Comparison of ENCODE assay signal across 13 cellular contexts in genomic region chr7:957418-958220, GRCh38. TPM values are rescaled to one million over a fixed set of nuclear protein-coding genes. Genes with fewer than 3 reads are reported as not detected.
DNase-seq lines count a peak whose midpoint lies in the region; ATAC-seq, FAIRE-seq and TF ChIP-seq lines count a peak whose summit lies in the region.
"Had no signal": no experiment of that assay in that cellular context is flagged by ENCODE, and none has a peak within 500 bp of the region (broad histone marks: within the 10 kb centered on the region; RNA-seq: fewer than 3 reads in every experiment).

No MANE protein-coding gene starts in this region.

- H3K4me3 ChIP-seq in HepG2 (replicated peaks in 1 of 3; ENCODE audit: insufficient read depth in 1 of 3, low read depth in 2 of 3, low read length in 3 of 3) (peak overlapping the region; percentile 28 to 68 (median 48); a peak in 5 of 6 replicates), upper lobe of right lung (no peak overlapping the region)
- H3K4me3 ChIP-seq: tibial nerve had no signal

- H3K9me3 ChIP-seq in HepG2 (ENCODE audit: low read length) (no peaks in the 10 kb centered on the region), upper lobe of right lung (no peaks in the 10 kb centered on the region)
- H3K9me3 ChIP-seq: Caco-2, tibial nerve had no signal

- in situ Hi-C loops in HepG2 (cut with HindIII; ENCODE audit: extremely low pct_ligation_motif_present, low pct_unique_long_range_greater_than_20kb): no loop called here
- in situ Hi-C loops in G401 (cut with HindIII; ENCODE audit: low sequenced_read_pairs): no loop called here

- no peak overlapping the region for H3K27ac Mint-ChIP-seq in WTC11
- H3K27ac Mint-ChIP-seq: activated naive CD4-positive, alpha-beta T cell treated with anti-CD3 and anti-CD28 coated beads, Interleukin-2, amount 50 U/mL, for 72 hours had no signal

- H3K79me2 ChIP-seq in HepG2 (ENCODE audit: insufficient read depth, low read length): no peaks in the 10 kb centered on the region

- peak in 1 of 2 experiments; percentile 91; a peak in 2 of 4 replicates for TF ChIP-seq POLR2A in HepG2 (IDR thresholded peaks at IDR 0.05; ENCODE audit: insufficient read depth in 1 of 2, low read depth in 2 of 2, low read length in 2 of 2)

- no peak overlapping the region for H2AFZ ChIP-seq in HepG2 (ENCODE audit: low read length)

- H3K36me3 ChIP-seq in HepG2 (replicated peaks in 1 of 2; ENCODE audit: control insufficient read depth in 1 of 2, insufficient read depth in 2 of 2, low read length in 2 of 2) (no peaks in the 10 kb centered on the region), upper lobe of right lung (no peaks in the 10 kb centered on the region)
- H3K36me3 ChIP-seq: tibial nerve had no signal

- TF ChIP-seq CTCF in WTC11 (IDR thresholded peaks at IDR 0.05) (no peak), HepG2 (CRISPR knock-in tag; IDR thresholded peaks at IDR 0.05) (peak; percentile 72), upper lobe of right lung (IDR thresholded peaks at IDR 0.05) (no peak)

- peaks cover 12% of the 10 kb centered on the region for H3K27me3 Mint-ChIP-seq in WTC11 (ENCODE audit: low read depth)

- H3K4me3 Mint-ChIP-seq in WTC11: no peak overlapping the region

- H3K27ac ChIP-seq in HepG2 (ENCODE audit: extremely low read length, insufficient read depth, low read length): peak overlapping the region; percentile 84
- H3K27ac ChIP-seq in upper lobe of right lung: no peak overlapping the region
- H3K27ac ChIP-seq: tibial nerve had no signal

- no TSS peak for BruUV-seq in HepG2 (replicated peaks; lab: Mats Ljungman, UMichigan)

- CTCF ChIA-PET in WTC11 (lab: Charles Lee): interaction anchor here (0.6 to 2.4 kb wide), 23 partner anchors 10 to 226 kb away, joined by 3 to 13 read pairs (median 4); partner anchors contain the start of genes COX19, GET4, GPR146 and SUN1
- CTCF ChIA-PET in HepG2 (lab: Yijun Ruan, JAX; ENCODE audit: low intra/inter-chr PET ratio, low total read pairs): interaction anchor here (1.1 kb wide), 1 partner anchor 36 kb away, joined by 4 read pairs; no protein-coding TSS in a partner anchor

- TF ChIP-seq RAD21 in HepG2 (CRISPR knock-in tag; IDR thresholded peaks at IDR 0.05): peak; percentile 57; the same call in 1 of the 2 replicates

- WGBS in HepG2 (ENCODE audit: low lambda C conversion rate): 0% methylated on average over 4 of the region's 32 CpGs

- H3K27me3 ChIP-seq in HepG2 (ENCODE audit: control insufficient read depth in 1 of 2, insufficient read depth in 2 of 2, low read length in 2 of 2): no peaks in the 10 kb centered on the region
- peaks cover 21% of the 10 kb centered on the region for H3K27me3 ChIP-seq in upper lobe of right lung

- peak in 1 of 2 experiments; percentile 17; a peak in 1 of 4 replicates for TF ChIP-seq EP300 in HepG2 (IDR thresholded peaks at IDR 0.05; ENCODE audit: low read depth in 2 of 2, low read length in 2 of 2)
- peak; percentile 46 for TF ChIP-seq EP300 in HepG2 (CRISPR knock-in tag; IDR thresholded peaks at IDR 0.05; ENCODE audit: borderline replicate concordance)

- peak; percentile 89 for FAIRE-seq in HepG2 (lab: Jason Lieb, UNC)

- H3K4me1 ChIP-seq in HepG2 (ENCODE audit: insufficient read depth, low read length): peaks cover 73% of the 10 kb centered on the region
- H3K4me1 ChIP-seq in upper lobe of right lung: peaks cover 9% of the 10 kb centered on the region

- H3K36me3 Mint-ChIP-seq in WTC11: no peaks in the 10 kb centered on the region
- H3K36me3 Mint-ChIP-seq: activated naive CD4-positive, alpha-beta T cell treated with anti-CD3 and anti-CD28 coated beads, Interleukin-2, amount 50 U/mL, for 72 hours had no signal

- peak overlapping the region; percentile 89 for H3K4me2 ChIP-seq in HepG2 (ENCODE audit: low read depth, low read length)

- POLR2A ChIA-PET in WTC11 (lab: Charles Lee): no interaction called here
- POLR2A ChIA-PET in HepG2 (lab: Yijun Ruan, JAX): interaction anchor here (0.7 to 5.2 kb wide), 17 partner anchors 9 to 666 kb away, joined by 3 to 95 read pairs (median 8); partner anchors contain the start of genes COX19 and CYP2W1

- no peaks in the 10 kb centered on the region for H4K20me1 ChIP-seq in HepG2 (ENCODE audit: insufficient read depth, low read length)

- intact Hi-C loops in HepG2 (cut with micrococcal nuclease; ENCODE audit: unreplicated experiment) (loop anchor here (10.0 kb wide), 2 partner anchors 53 to 143 kb away; no protein-coding TSS in a partner anchor), upper lobe of right lung (cut with DNase I) (no loop called here)

- ATAC-seq in WTC11: peak; percentile 32
- ATAC-seq in HepG2: peak; percentile 82
- ATAC-seq in upper lobe of right lung: peak; percentile 46
- ATAC-seq: activated naive CD4-positive, alpha-beta T cell treated with anti-CD3 and anti-CD28 coated beads, Interleukin-2, amount 50 U/mL, for 72 hours had no signal

- H3K9me3 Mint-ChIP-seq in WTC11: no peaks in the 10 kb centered on the region
- H3K9me3 Mint-ChIP-seq: activated naive CD4-positive, alpha-beta T cell treated with anti-CD3 and anti-CD28 coated beads, Interleukin-2, amount 50 U/mL, for 72 hours had no signal

- H3K9ac ChIP-seq in HepG2 (ENCODE audit: insufficient read depth, low read depth, low read length): peak overlapping the region; percentile 67

- peak; percentile 57 for DNase-seq in activated effector memory CD4-positive, alpha-beta T cell treated with anti-CD3 and anti-CD28 coated beads, Interleukin-2, amount 50 U/mL, for 16 hours
- DNase-seq in activated effector memory CD4-positive, alpha-beta T cell treated with Interleukin-2 at 50 U/mL for 16 hours: no peak
- DNase-seq in WTC11 (ENCODE audit: low spot score) (peak; percentile 42), HepG2 (ENCODE audit: low spot score) (peak; percentile 81), upper lobe of right lung (peak; percentile 74), G401 (ENCODE audit: low spot score) (no peak), kidney glomerular epithelial cell (lab: John Stamatoyannopoulos, UW) (no peak), foreskin melanocyte (no peak)
- DNase-seq: Caco-2, NCI-H1092 had no signal

- H3K4me1 Mint-ChIP-seq in WTC11: no peaks in the 10 kb centered on the region

RNA-seq across cellular contexts. Expression of gene ADAP1, which starts 3.1 kb away (rescaled TPM):
- total RNA-seq in WTC11 (2021) (4.3 to 7.2 TPM (median 4.5 TPM) in 3 replicates), HepG2 (2016; rRNA removed; fragmentation: Illumina TruSeq; extraction: Trizol) (18.3 and 24.6 TPM in 2 replicates), upper lobe of right lung (30.7 TPM)
- total RNA-seq in HepG2 (2016; cell fraction: cytosol; rRNA removed; fragmentation: Illumina TruSeq; extraction: Trizol; ENCODE audit: low read depth): 23.5 and 25.0 TPM in 2 replicates
- 16.6 and 27.2 TPM in 2 replicates for total RNA-seq in HepG2 (2016; cell fraction: insoluble cytoplasmic fraction; rRNA removed; fragmentation: Illumina TruSeq; extraction: Trizol)
- total RNA-seq in HepG2 (2016; cell fraction: membrane; rRNA removed; fragmentation: Illumina TruSeq; extraction: Trizol): 46.3 and 47.4 TPM in 2 replicates
- total RNA-seq in HepG2 (2016; cell fraction: nucleus; rRNA removed; fragmentation: Illumina TruSeq; extraction: Trizol): 13.2 TPM in 2 replicates
- 10.5 and 15.0 TPM in 2 replicates for polyA plus RNA-seq in HepG2 (2011; rRNA removed)
- 11.8 and 14.5 TPM in 2 replicates for polyA plus RNA-seq in HepG2 (2011; cell fraction: cytosol; rRNA removed)
- polyA plus RNA-seq in HepG2 (2011; cell fraction: nucleus; rRNA removed): 19.8 and 24.0 TPM in 2 replicates
- 15.3 and 21.4 TPM in 2 replicates for polyA plus RNA-seq in HepG2 (2012)
- polyA plus RNA-seq in HepG2 (2016; cell fraction: cytosol; fragmentation: Illumina TruSeq; extraction: Trizol; ENCODE audit: low read depth): 24.2 and 28.1 TPM in 2 replicates
- 17.0 and 28.9 TPM in 2 replicates for polyA plus RNA-seq in HepG2 (2016; cell fraction: insoluble cytoplasmic fraction; fragmentation: Illumina TruSeq; extraction: Trizol; ENCODE audit: low read depth)
- 45.2 and 45.4 TPM in 2 replicates for polyA plus RNA-seq in HepG2 (2016; cell fraction: membrane; fragmentation: Illumina TruSeq; extraction: Trizol; ENCODE audit: low read depth)
- polyA plus RNA-seq in HepG2 (2016; cell fraction: nucleus; fragmentation: Illumina TruSeq; extraction: Trizol; ENCODE audit: insufficient read depth, low read depth): 26.8 and 30.8 TPM in 2 replicates
- 3.5 and 14.9 TPM in 2 replicates for polyA minus RNA-seq in HepG2 (2011; rRNA and poly(A)+ RNA removed; ENCODE audit: low replicate concordance)
- polyA minus RNA-seq in HepG2 (2011; cell fraction: cytosol; rRNA and poly(A)+ RNA removed): 7.5 and 11.2 TPM in 2 replicates
- 5.2 and 7.6 TPM in 2 replicates for polyA minus RNA-seq in HepG2 (2011; cell fraction: nucleus; rRNA and poly(A)+ RNA removed)
- total RNA-seq in G401 (2014; rRNA removed; shearing (Covaris generic)): 11.7 and 21.3 TPM in 2 replicates

RNA-seq across cellular contexts. Expression of gene COX19, which starts 17.7 kb away (rescaled TPM):
- total RNA-seq in WTC11 (2021) (10.2 to 13.2 TPM (median 10.4 TPM) in 3 replicates), HepG2 (2016; rRNA removed; fragmentation: Illumina TruSeq; extraction: Trizol) (6.5 and 11.5 TPM in 2 replicates), upper lobe of right lung (9.4 TPM)
- total RNA-seq in HepG2 (2016; cell fraction: cytosol; rRNA removed; fragmentation: Illumina TruSeq; extraction: Trizol; ENCODE audit: low read depth): 2.6 and 3.0 TPM in 2 replicates
- 7.4 and 15.2 TPM in 2 replicates for total RNA-seq in HepG2 (2016; cell fraction: insoluble cytoplasmic fraction; rRNA removed; fragmentation: Illumina TruSeq; extraction: Trizol)
- 7.6 and 8.2 TPM in 2 replicates for total RNA-seq in HepG2 (2016; cell fraction: membrane; rRNA removed; fragmentation: Illumina TruSeq; extraction: Trizol)
- 21.5 and 23.4 TPM in 2 replicates for total RNA-seq in HepG2 (2016; cell fraction: nucleus; rRNA removed; fragmentation: Illumina TruSeq; extraction: Trizol)
- polyA plus RNA-seq in HepG2 (2011; rRNA removed): 21.0 and 21.7 TPM in 2 replicates
- 12.5 and 14.3 TPM in 2 replicates for polyA plus RNA-seq in HepG2 (2011; cell fraction: cytosol; rRNA removed)
- 59.5 and 79.7 TPM in 2 replicates for polyA plus RNA-seq in HepG2 (2011; cell fraction: nucleus; rRNA removed)
- 14.5 and 16.2 TPM in 2 replicates for polyA plus RNA-seq in HepG2 (2012)
- 2.2 and 2.3 TPM in 2 replicates for polyA plus RNA-seq in HepG2 (2016; cell fraction: cytosol; fragmentation: Illumina TruSeq; extraction: Trizol; ENCODE audit: low read depth)
- 11.0 and 11.3 TPM in 2 replicates for polyA plus RNA-seq in HepG2 (2016; cell fraction: insoluble cytoplasmic fraction; fragmentation: Illumina TruSeq; extraction: Trizol; ENCODE audit: low read depth)
- 3.6 and 3.8 TPM in 2 replicates for polyA plus RNA-seq in HepG2 (2016; cell fraction: membrane; fragmentation: Illumina TruSeq; extraction: Trizol; ENCODE audit: low read depth)
- 32.8 and 35.0 TPM in 2 replicates for polyA plus RNA-seq in HepG2 (2016; cell fraction: nucleus; fragmentation: Illumina TruSeq; extraction: Trizol; ENCODE audit: insufficient read depth, low read depth)
- polyA minus RNA-seq in HepG2 (2011; rRNA and poly(A)+ RNA removed; ENCODE audit: low replicate concordance): 12.8 and 23.5 TPM in 2 replicates
- polyA minus RNA-seq in HepG2 (2011; cell fraction: cytosol; rRNA and poly(A)+ RNA removed): 3.6 and 5.4 TPM in 2 replicates
- polyA minus RNA-seq in HepG2 (2011; cell fraction: nucleus; rRNA and poly(A)+ RNA removed): 50.6 and 61.9 TPM in 2 replicates
- total RNA-seq in G401 (2014; rRNA removed; shearing (Covaris generic)): 5.5 and 10.6 TPM in 2 replicates

RNA-seq across cellular contexts. Expression of gene CYP2W1, which starts 25.4 kb away (rescaled TPM):
- 0.48 TPM in 1 of 3 replicates, not detected in the others for total RNA-seq in WTC11 (2021)
- 11.7 and 31.7 TPM in 2 replicates for total RNA-seq in HepG2 (2016; rRNA removed; fragmentation: Illumina TruSeq; extraction: Trizol)
- 6.8 and 8.3 TPM in 2 replicates for total RNA-seq in HepG2 (2016; cell fraction: cytosol; rRNA removed; fragmentation: Illumina TruSeq; extraction: Trizol; ENCODE audit: low read depth)
- 10.2 and 31.7 TPM in 2 replicates for total RNA-seq in HepG2 (2016; cell fraction: insoluble cytoplasmic fraction; rRNA removed; fragmentation: Illumina TruSeq; extraction: Trizol)
- 10.9 and 11.0 TPM in 2 replicates for total RNA-seq in HepG2 (2016; cell fraction: membrane; rRNA removed; fragmentation: Illumina TruSeq; extraction: Trizol)
- 35.8 and 47.0 TPM in 2 replicates for total RNA-seq in HepG2 (2016; cell fraction: nucleus; rRNA removed; fragmentation: Illumina TruSeq; extraction: Trizol)
- polyA plus RNA-seq in HepG2 (2011; rRNA removed): 19.5 and 32.7 TPM in 2 replicates
- polyA plus RNA-seq in HepG2 (2011; cell fraction: cytosol; rRNA removed): 9.5 and 22.3 TPM in 2 replicates
- polyA plus RNA-seq in HepG2 (2011; cell fraction: nucleus; rRNA removed): 171 and 205 TPM in 2 replicates
- polyA plus RNA-seq in HepG2 (2012): 20.0 and 28.3 TPM in 2 replicates
- 5.5 and 6.2 TPM in 2 replicates for polyA plus RNA-seq in HepG2 (2016; cell fraction: cytosol; fragmentation: Illumina TruSeq; extraction: Trizol; ENCODE audit: low read depth)
- 14.3 and 20.7 TPM in 2 replicates for polyA plus RNA-seq in HepG2 (2016; cell fraction: insoluble cytoplasmic fraction; fragmentation: Illumina TruSeq; extraction: Trizol; ENCODE audit: low read depth)
- polyA plus RNA-seq in HepG2 (2016; cell fraction: membrane; fragmentation: Illumina TruSeq; extraction: Trizol; ENCODE audit: low read depth): 8.5 and 9.6 TPM in 2 replicates
- 135 and 137 TPM in 2 replicates for polyA plus RNA-seq in HepG2 (2016; cell fraction: nucleus; fragmentation: Illumina TruSeq; extraction: Trizol; ENCODE audit: insufficient read depth, low read depth)
- 66.3 TPM in 1 of 2 replicates, not detected in the other for polyA minus RNA-seq in HepG2 (2011; rRNA and poly(A)+ RNA removed; ENCODE audit: low replicate concordance)
- polyA minus RNA-seq in HepG2 (2011; cell fraction: cytosol; rRNA and poly(A)+ RNA removed): 26.5 and 32.3 TPM in 2 replicates
- polyA minus RNA-seq in HepG2 (2011; cell fraction: nucleus; rRNA and poly(A)+ RNA removed): 88.4 and 113 TPM in 2 replicates
- not detected for total RNA-seq in upper lobe of right lung
- total RNA-seq in G401 (2014; rRNA removed; shearing (Covaris generic)): 0.34 TPM in 1 of 2 replicates, not detected in the other
- total RNA-seq: A172; activated naive CD4-positive, alpha-beta T cell treated with anti-CD3 and anti-CD28 coated beads, Interleukin-2, amount 50 U/mL, for 72 hours had no signal

Comparison
In these comparisons a context has a peak if more than half of its experiments do, and no peak if none do; other contexts are left out.
1. DNase-seq: peak in activated effector memory CD4-positive, alpha-beta T cell treated with anti-CD3 and anti-CD28 coated beads, Interleukin-2, amount 50 U/mL, for 16 hours (single experiment), WTC11 (single experiment), HepG2 (single experiment) and upper lobe of right lung (single experiment); none in activated effector memory CD4-positive, alpha-beta T cell treated with Interleukin-2 at 50 U/mL for 16 hours (single experiment), G401 (single experiment), kidney glomerular epithelial cell (single experiment) and foreskin melanocyte (single experiment).
2. ATAC-seq: peak in every context shown above with its lines; median percentile 82 in HepG2; 46 in upper lobe of right lung; 32 in WTC11.